Comparison of ENCODE assay signal across 9 cellular contexts in the genomic region with DNA sequence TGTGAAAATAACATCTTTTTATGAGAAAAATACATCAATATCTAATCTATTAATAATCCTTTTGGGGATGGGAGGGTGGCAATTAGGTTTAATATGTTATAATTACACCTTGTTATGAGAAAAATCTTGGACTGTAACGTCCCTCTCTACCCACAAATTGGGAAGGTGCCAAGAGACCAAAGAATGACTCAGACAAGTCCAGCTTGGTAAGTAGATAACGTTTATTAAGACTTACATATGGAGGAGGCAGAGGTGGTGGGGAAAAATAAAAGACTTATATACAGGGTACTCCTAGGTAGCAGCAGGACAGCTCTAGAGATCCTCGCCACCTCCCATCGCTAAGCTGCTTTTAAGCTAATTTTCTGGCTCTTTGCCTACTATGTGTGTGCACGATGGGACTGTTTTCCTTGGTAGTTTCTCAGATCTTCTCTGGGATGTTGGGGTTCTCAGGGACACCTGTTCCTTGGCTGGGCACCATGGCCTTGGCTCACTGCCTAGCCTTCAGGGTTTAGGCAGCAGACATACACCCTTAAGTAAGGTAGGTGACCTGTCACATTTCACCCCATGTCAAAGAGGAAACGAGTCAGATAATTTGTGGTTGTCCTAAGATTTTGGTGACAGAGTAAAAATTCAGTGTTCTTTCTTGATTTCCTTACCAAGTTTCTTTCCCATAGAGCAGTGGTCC. TPM values are rescaled to one million over a fixed set of nuclear protein-coding genes. Genes with fewer than 3 reads are reported as not detected.
DNase-seq lines count a peak whose midpoint lies in the region; ATAC-seq lines count a peak whose summit lies in the region.
"Had no signal": no experiment of that assay in that cellular context is flagged by ENCODE, and none has a peak within 500 bp of the region (broad histone marks: within the 10 kb centered on the region; RNA-seq: fewer than 3 reads in every experiment).

No MANE protein-coding gene starts in this region.

- H3K27me3 ChIP-seq in SJCRH30, result no peaks in the 10 kb centered on the region

- no peaks in the 10 kb centered on the region for H3K9me3 Mint-ChIP-seq in activated naive CD4-positive, alpha-beta T cell treated with anti-CD3 and anti-CD28 coated beads, Interleukin-2, amount 50 U/mL, for 24 hours

- H3K36me3 Mint-ChIP-seq in activated naive CD4-positive, alpha-beta T cell treated with anti-CD3 and anti-CD28 coated beads, Interleukin-2, amount 50 U/mL, for 24 hours, result peaks cover 22% of the 10 kb centered on the region

- H3K9me3 ChIP-seq in SJCRH30 (replicated peaks), result no peaks in the 10 kb centered on the region

- no peak for ATAC-seq in GM21447 (IDR thresholded peaks at IDR 0.05; ENCODE audit: unreplicated experiment)
- no peak for ATAC-seq in GM19351 (IDR thresholded peaks at IDR 0.05; ENCODE audit: unreplicated experiment)

- H3K27ac Mint-ChIP-seq in activated naive CD4-positive, alpha-beta T cell treated with anti-CD3 and anti-CD28 coated beads, Interleukin-2, amount 50 U/mL, for 24 hours, result peak overlapping the region; percentile 78

- H3K4me1 Mint-ChIP-seq in activated naive CD4-positive, alpha-beta T cell treated with anti-CD3 and anti-CD28 coated beads, Interleukin-2, amount 50 U/mL, for 24 hours, result peaks cover 60% of the 10 kb centered on the region

- H3K4me1 ChIP-seq in SJCRH30, result peaks cover 4% of the 10 kb centered on the region; the same call in 1 of the 2 replicates

- H3K4me3 ChIP-seq in SJCRH30, result no peak overlapping the region

- H3K27me3 Mint-ChIP-seq in activated naive CD4-positive, alpha-beta T cell treated with anti-CD3 and anti-CD28 coated beads, Interleukin-2, amount 50 U/mL, for 24 hours, result no peaks in the 10 kb centered on the region

- no peak for DNase-seq in activated naive CD4-positive, alpha-beta T cell treated with anti-CD3 and anti-CD28 coated beads, Interleukin-2, amount 50 U/mL, for 16 hours
- DNase-seq in SJCRH30 (peak; percentile 17 to 46), epithelial cell of prostate (ENCODE audit: low read depth, low spot score) (peak; percentile 6), smooth muscle cell of the brain vasculature (ENCODE audit: low read depth, low spot score) (peak; percentile 3), inferior parietal cortex (ENCODE audit: extremely low spot score) (no peak)

- H3K27ac ChIP-seq in SJCRH30, result no peak overlapping the region
- H3K27ac ChIP-seq in epithelial cell of prostate, result no peak overlapping the region
- H3K27ac ChIP-seq: HL-60 had no signal

- H3K36me3 ChIP-seq in SJCRH30, result peaks cover 59% of the 10 kb centered on the region

- no peak overlapping the region for H3K4me3 Mint-ChIP-seq in activated naive CD4-positive, alpha-beta T cell treated with anti-CD3 and anti-CD28 coated beads, Interleukin-2, amount 50 U/mL, for 24 hours

RNA-seq across cellular contexts. Expression of a gene that starts 31.5 kb away (rescaled TPM):
- 60.8 and 69.0 TPM in 2 replicates for total RNA-seq in SJCRH30 (2014; rRNA removed; shearing (Covaris generic))

RNA-seq across cellular contexts. Expression of a gene that starts 37.3 kb away (rescaled TPM):
- total RNA-seq in SJCRH30 (2014; rRNA removed; shearing (Covaris generic)), result 12.8 and 15.8 TPM in 2 replicates

Comparison
In these comparisons a context has a peak if more than half of its experiments do, and no peak if none do; other contexts are left out.
1. DNase-seq: peak in SJCRH30 (2 of 2), epithelial cell of prostate (single experiment) and smooth muscle cell of the brain vasculature (single experiment); none in activated naive CD4-positive, alpha-beta T cell treated with anti-CD3 and anti-CD28 coated beads, Interleukin-2, amount 50 U/mL, for 16 hours (single experiment) and inferior parietal cortex (single experiment).